Comparison of ENCODE assay signal across 28 cellular contexts in genomic region chr3:139832998-139833397, GRCh38.
"Had no signal": no experiment of that assay in that cellular context is flagged by ENCODE, and none has a peak within 500 bp of the region (broad histone marks: within the 10 kb centered on the region; RNA-seq: fewer than 3 reads in every experiment).

No MANE protein-coding gene starts in this region.

- ATAC-seq: natural killer cell; psoas muscle; right cardiac atrium; right lobe of liver; stimulated activated effector memory CD8-positive, alpha-beta T cell treated with anti-CD3 and anti-CD28 coated beads, Interleukin-12 subunit alpha, Interleukin-12 subunit beta, amount 100 ng/mL, for 72 hours; stimulated activated naive B cell treated with anti-CD40 and anti-IgM and Interleukin-4, amounts not matched to agents 10 μg/mL and 1 μg/mL and 100 μg/mL, for 72 hours had no signal

- H3K4me3 Mint-ChIP-seq: natural killer cell; nephron; neural progenitor cell; stimulated activated effector memory CD8-positive, alpha-beta T cell treated with anti-CD3 and anti-CD28 coated beads, Interleukin-12 subunit alpha, Interleukin-12 subunit beta, amount 100 ng/mL, for 72 hours; stimulated activated naive B cell treated with anti-CD40 and anti-IgM and Interleukin-4, amounts not matched to agents 10 μg/mL and 1 μg/mL and 100 μg/mL, for 72 hours; stimulated activated naive CD8-positive, alpha-beta T cell treated with anti-CD3 and anti-CD28 coated beads, Interleukin-15, Interleukin-2, amounts not matched to agents 100 ng/mL and 50 ng/mL, for 24 hours had no signal

- H3K36me3 ChIP-seq: neural progenitor cell, ovary, right lobe of liver, sigmoid colon, stomach, suprapubic skin, tibial artery, transverse colon, upper lobe of left lung, vagina had no signal

- H3K9me3 Mint-ChIP-seq: neural progenitor cell; stimulated activated naive CD8-positive, alpha-beta T cell treated with anti-CD3 and anti-CD28 coated beads, Interleukin-15, Interleukin-2, amounts not matched to agents 100 ng/mL and 50 ng/mL, for 24 hours had no signal

- H3K27me3 Mint-ChIP-seq: stimulated activated naive B cell treated with anti-CD40 and anti-IgM and Interleukin-4, amounts not matched to agents 10 μg/mL and 1 μg/mL and 100 μg/mL, for 72 hours; stimulated activated naive CD8-positive, alpha-beta T cell treated with anti-CD3 and anti-CD28 coated beads, Interleukin-15, Interleukin-2, amounts not matched to agents 100 ng/mL and 50 ng/mL, for 24 hours had no signal

- H3K27ac Mint-ChIP-seq: natural killer cell; nephron; neural progenitor cell; progenitor cell of endocrine pancreas; stimulated activated effector memory CD8-positive, alpha-beta T cell treated with anti-CD3 and anti-CD28 coated beads, Interleukin-12 subunit alpha, Interleukin-12 subunit beta, amount 100 ng/mL, for 72 hours; stimulated activated naive B cell treated with anti-CD40 and anti-IgM and Interleukin-4, amounts not matched to agents 10 μg/mL and 1 μg/mL and 100 μg/mL, for 72 hours; stimulated activated naive CD8-positive, alpha-beta T cell treated with anti-CD3 and anti-CD28 coated beads, Interleukin-15, Interleukin-2, amounts not matched to agents 100 ng/mL and 50 ng/mL, for 24 hours had no signal

- H3K27me3 ChIP-seq: neural progenitor cell, ovary, right lobe of liver, sigmoid colon, stomach, suprapubic skin, testis, tibial artery, transverse colon, upper lobe of left lung, vagina had no signal

- H3K4me2 ChIP-seq: neural progenitor cell had no signal

- H3K36me3 Mint-ChIP-seq: natural killer cell; neural progenitor cell; stimulated activated effector memory CD8-positive, alpha-beta T cell treated with anti-CD3 and anti-CD28 coated beads, Interleukin-12 subunit alpha, Interleukin-12 subunit beta, amount 100 ng/mL, for 72 hours; stimulated activated naive B cell treated with anti-CD40 and anti-IgM and Interleukin-4, amounts not matched to agents 10 μg/mL and 1 μg/mL and 100 μg/mL, for 72 hours had no signal

- H3K9ac ChIP-seq: neural progenitor cell, parathyroid adenoma had no signal

- H3K9me3 ChIP-seq: ovary, psoas muscle, right lobe of liver, sigmoid colon, stomach, suprapubic skin, testis, tibial artery, transverse colon, upper lobe of left lung, vagina had no signal

- H3K4me3 ChIP-seq: neural progenitor cell, ovary, psoas muscle, right lobe of liver, sigmoid colon, stomach, suprapubic skin, testis, tibial artery, transverse colon, upper lobe of left lung, vagina had no signal

- DNase-seq: natural killer cell; occipital lobe; ovary; posterior cingulate gyrus; psoas muscle; right cardiac atrium; right lobe of liver; sigmoid colon; small intestine; stimulated activated CD4-positive, alpha-beta T cell treated with anti-CD3 and anti-CD28 coated beads, Interleukin-15, amount 100 ng/mL, for 24 hours; stimulated activated CD4-positive, alpha-beta T cell treated with anti-CD3 and anti-CD28 coated beads, Interleukin-2, amount 100 ng/mL, for 24 hours; stimulated activated CD4-positive, alpha-beta T cell treated with anti-CD3 and anti-CD28 coated beads, Interleukin-2, amount 100 ng/mL, for 48 hours; stimulated activated CD4-positive, alpha-beta T cell treated with anti-CD3 and anti-CD28 coated beads, Interleukin-4, amount 100 ng/mL, for 24 hours; stimulated activated naive B cell treated with anti-CD40 and anti-IgM and Interleukin-4, amounts not matched to agents 10 μg/mL and 1 μg/mL and 100 μg/mL, for 72 hours; stimulated activated naive CD4-positive, alpha-beta T cell treated with Interleukin-2 at 50 U/mL for 16 hours; stomach; testis; tibial artery; transverse colon; upper lobe of left lung had no signal

- H3K4me1 Mint-ChIP-seq: natural killer cell; stimulated activated effector memory CD8-positive, alpha-beta T cell treated with anti-CD3 and anti-CD28 coated beads, Interleukin-12 subunit alpha, Interleukin-12 subunit beta, amount 100 ng/mL, for 72 hours; stimulated activated naive B cell treated with anti-CD40 and anti-IgM and Interleukin-4, amounts not matched to agents 10 μg/mL and 1 μg/mL and 100 μg/mL, for 72 hours had no signal

- H3K4me1 ChIP-seq: parathyroid adenoma, right lobe of liver, stomach, testis, transverse colon, upper lobe of left lung, vagina had no signal

- H3K27ac ChIP-seq: neural progenitor cell, ovary, parathyroid adenoma, psoas muscle, right lobe of liver, sigmoid colon, stomach, suprapubic skin, testis, tibial artery, transverse colon, upper lobe of left lung, vagina had no signal

- H3K79me2 ChIP-seq: parathyroid adenoma had no signal

- H2AFZ ChIP-seq: neural progenitor cell, parathyroid adenoma had no signal
